8 cellular contexts compared by ENCODE assay signal in genomic region chr4:55546633-55547460, GRCh38. TPM values are rescaled to one million over a fixed set of nuclear protein-coding genes. Genes with fewer than 3 reads are reported as not detected.
DNase-seq lines count a peak whose midpoint lies in the region; ATAC-seq and TF ChIP-seq lines count a peak whose summit lies in the region.

Gene CLOCK, minus strand, starts transcription at chr4:55546909. Its CDS starts 64,124 bp downstream, at chr4:55482785.

- no peaks in the 10 kb centered on the region for H3K36me3 ChIP-seq in liver (ENCODE audit: control insufficient read depth in 4 of 4, insufficient read depth in 3 of 4, low read depth in 1 of 4, low read length in 3 of 4)

- peak within 1 kb of the TSS; percentile 93 for H3K27ac ChIP-seq in C4-2B
- H3K27ac ChIP-seq in liver (ENCODE audit: low read depth in 1 of 2, low read length in 2 of 2), result peak within 1 kb of the TSS; percentile 93 to 97

- H3K9me3 ChIP-seq in liver (ENCODE audit: control insufficient read depth in 4 of 4, low read length in 3 of 4), result no peaks in the 10 kb centered on the region

- peak; percentile 84 for ATAC-seq in GM19324 (IDR thresholded peaks at IDR 0.05; ENCODE audit: low FRiP score, unreplicated experiment)
- peak; percentile 76 for ATAC-seq in HG03460 (IDR thresholded peaks at IDR 0.05; ENCODE audit: unreplicated experiment)

- H3K27me3 ChIP-seq in liver (ENCODE audit: control insufficient read depth in 4 of 4, insufficient read depth in 4 of 4, low read length in 3 of 4), result no peaks in the 10 kb centered on the region

- peak; percentile 56 for TF ChIP-seq CTCF in C4-2B (conservative IDR thresholded peaks at IDR 0.05)
- TF ChIP-seq CTCF in liver (IDR thresholded peaks at IDR 0.05; ENCODE audit: low read depth, low read length, missing input control), result peak; percentile 45

- peak within 1 kb of the TSS; percentile 71 for H3K9ac ChIP-seq in liver (ENCODE audit: low read depth in 1 of 2, low read length in 2 of 2)

- peak within 1 kb of the TSS; percentile 83 to 100 (median 90) for H3K4me3 ChIP-seq in liver (ENCODE audit: low read depth in 1 of 3, low read length in 3 of 3)

- peak; percentile 19 to 57 for TF ChIP-seq RAD21 in liver (IDR thresholded peaks at IDR 0.05)

- DNase-seq in NCI-H524 treated with DMSO at 0.1 percent for 48 hours (lab: John Stamatoyannopoulos, UW) (peak; percentile 23), dermis blood vessel endothelial cell (peak; percentile 91)
- DNase-seq in activated CD4-positive, alpha-beta T cell treated with anti-CD3 and anti-CD28 coated beads, Interleukin-2, amount 50 U/mL, for 4 hours, result peak; percentile 79 to 82
- peak; percentile 86 for DNase-seq in stimulated activated CD4-positive, alpha-beta T cell treated with anti-CD3 and anti-CD28 coated beads, Interleukin-4, amount 100 ng/mL, for 24 hours

- under 1% methylated on average over 79 of the region's 79 CpGs for WGBS in liver

- H3K4me1 ChIP-seq in liver (ENCODE audit: control insufficient read depth in 4 of 4, insufficient read depth in 4 of 4, low read length in 3 of 4), result peaks cover 0 to 20% (median 12%) of the 10 kb centered on the region in 4 donors

TF ChIP-seq in liver, 16 proteins besides CTCF, POLR2A, EP300 and RAD21:
- no peak for TF ChIP-seq JUND (IDR thresholded peaks at IDR 0.05)
- TF ChIP-seq NR2F2 (IDR thresholded peaks at IDR 0.05), result no peak
- TF ChIP-seq RXRA (IDR thresholded peaks at IDR 0.05), result no peak
- TF ChIP-seq REST (IDR thresholded peaks at IDR 0.05), result peak; percentile 24
- TF ChIP-seq HNF4A (conservative IDR thresholded peaks at IDR 0.05), result peak in 1 of 2 donors; percentile 16
- no peak for TF ChIP-seq YY1 (IDR thresholded peaks at IDR 0.05)
- TF ChIP-seq FOXA1 (IDR thresholded peaks at IDR 0.05), result no peak
- no peak for TF ChIP-seq HNF4G (IDR thresholded peaks at IDR 0.05)
- TF ChIP-seq TAF1 (conservative IDR thresholded peaks at IDR 0.05), result no peak
- TF ChIP-seq ZBTB33 (IDR thresholded peaks at IDR 0.05), result no peak
- no peak for TF ChIP-seq FOXA2 (IDR thresholded peaks at IDR 0.05)
- TF ChIP-seq MAX (IDR thresholded peaks at IDR 0.05), result no peak
- TF ChIP-seq GABPA (IDR thresholded peaks at IDR 0.05 in 1 of 2, conservative IDR thresholded peaks at IDR 0.05 in 1 of 2), result no peak
- TF ChIP-seq ATF3 (IDR thresholded peaks at IDR 0.05), result no peak
- TF ChIP-seq SP1 (IDR thresholded peaks at IDR 0.05), result no peak

RNA-seq across cellular contexts. Expression of gene CLOCK, which starts in this region (rescaled TPM):
- total RNA-seq in dermis blood vessel endothelial cell (20.3 and 26.0 TPM in 2 replicates), liver (10 to 100 TPM in 1 of 2 donors, 1 to 10 TPM in 1; 7.0 to 19.4 TPM)
- polyA plus RNA-seq in liver, result 1 to 10 TPM; 5.1 to 5.3 TPM

Comparison
In these comparisons a context has a peak if more than half of its experiments do, and no peak if none do; other contexts are left out.
1. Peak in every context shown above with its lines: DNase-seq, ATAC-seq, H3K4me3 ChIP-seq and H3K27ac ChIP-seq.
2. DNase-seq: peak in every context shown above with its lines; median percentile 91 in dermis blood vessel endothelial cell; 86 in stimulated activated CD4-positive, alpha-beta T cell treated with anti-CD3 and anti-CD28 coated beads, Interleukin-4, amount 100 ng/mL, for 24 hours; 80 in activated CD4-positive, alpha-beta T cell treated with anti-CD3 and anti-CD28 coated beads, Interleukin-2, amount 50 U/mL, for 4 hours; 23 in NCI-H524 treated with DMSO at 0.1 percent for 48 hours.